23 cellular contexts compared by ENCODE assay signal in the genomic region with DNA sequence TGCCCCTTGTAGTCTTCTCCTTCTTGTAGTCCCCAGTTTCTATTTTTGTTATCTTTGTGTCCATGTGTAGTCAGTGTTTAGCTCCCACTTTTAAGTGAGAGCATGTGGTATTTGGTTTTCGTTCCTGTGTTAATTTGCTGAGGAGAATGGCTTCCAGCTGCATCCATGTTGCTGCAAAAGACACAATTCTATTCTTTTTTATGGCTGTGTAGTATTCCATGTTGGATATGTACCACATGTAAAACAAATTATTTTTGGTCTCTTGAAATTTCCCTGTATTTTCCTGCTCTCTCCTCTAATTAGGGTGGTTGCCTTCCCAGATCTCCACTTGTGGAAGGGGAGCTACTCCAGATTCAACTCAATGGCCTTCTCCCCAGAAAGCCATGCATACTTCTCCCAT.
DNase-seq lines count a peak whose midpoint lies in the region; ATAC-seq, FAIRE-seq and TF ChIP-seq lines count a peak whose summit lies in the region.
"Had no signal": no experiment of that assay in that cellular context is flagged by ENCODE, and none has a peak within 500 bp of the region (broad histone marks: within the 10 kb centered on the region; RNA-seq: fewer than 3 reads in every experiment).

No MANE protein-coding gene starts in this region.

- H3K9me3 ChIP-seq in A549 (peaks cover 17% of the 10 kb centered on the region; the same call in 2 of the 3 replicates), HEK293 (ENCODE audit: control insufficient read depth, insufficient read depth, low read depth, low read length) (no peaks in the 10 kb centered on the region), OCI-LY1 (ENCODE audit: low read length) (no peaks in the 10 kb centered on the region), neural progenitor cell (ENCODE audit: low read depth) (no peaks in the 10 kb centered on the region)
- H3K9me3 ChIP-seq: Caco-2 had no signal

- no peaks in the 10 kb centered on the region for H3K9me3 Mint-ChIP-seq in neural progenitor cell
- peaks cover 2% of the 10 kb centered on the region for H3K9me3 Mint-ChIP-seq in activated CD8-positive, alpha-beta T cell treated with anti-CD3 and anti-CD28 coated beads for 36 hours

- TF ChIP-seq POLR2A in A549 (IDR thresholded peaks at IDR 0.05; ENCODE audit: low read length): no peak

- H3K27me3 Mint-ChIP-seq in neural progenitor cell (ENCODE audit: insufficient read depth, low read depth): no peaks in the 10 kb centered on the region
- H3K27me3 Mint-ChIP-seq in activated CD8-positive, alpha-beta T cell treated with anti-CD3 and anti-CD28 coated beads for 36 hours: peaks cover 4% of the 10 kb centered on the region
- H3K27me3 Mint-ChIP-seq: B cell; CD4-positive, alpha-beta T cell had no signal

- no peak for TF ChIP-seq RAD21 in A549 (conservative IDR thresholded peaks at IDR 0.05 in 1 of 2, IDR thresholded peaks at IDR 0.05 in 1 of 2)

- no peak overlapping the region for H3K4me3 ChIP-seq in A549
- H3K4me3 ChIP-seq in HEK293 (ENCODE audit: low read depth, low read length): no peak overlapping the region
- H3K4me3 ChIP-seq in OCI-LY1 (ENCODE audit: low read depth, low read length, poor library complexity, severe bottlenecking): peak overlapping the region; percentile 74
- H3K4me3 ChIP-seq in neural progenitor cell: no peak overlapping the region
- H3K4me3 ChIP-seq: BLaER1 treated with 17β-estradiol and CSF1 and Interleukin-3, amounts not matched to agents 10 nM and 100 nM had no signal

- no peaks in the 10 kb centered on the region for H4K20me1 ChIP-seq in OCI-LY1 (ENCODE audit: insufficient read depth, low read length)
- no peaks in the 10 kb centered on the region for H4K20me1 ChIP-seq in neural progenitor cell (ENCODE audit: low read depth)
- H4K20me1 ChIP-seq: BLaER1 treated with 17β-estradiol and CSF1 and Interleukin-3, amounts not matched to agents 10 nM and 100 nM had no signal

- H3K36me3 ChIP-seq in HEK293 (ENCODE audit: control insufficient read depth in 2 of 2, insufficient read depth in 1 of 2, low read length in 2 of 2): no peaks in the 10 kb centered on the region
- H3K36me3 ChIP-seq in OCI-LY1 (ENCODE audit: insufficient read depth, low read length): peaks cover 10% of the 10 kb centered on the region
- no peaks in the 10 kb centered on the region for H3K36me3 ChIP-seq in neural progenitor cell
- H3K36me3 ChIP-seq: BLaER1 treated with 17β-estradiol and CSF1 and Interleukin-3, amounts not matched to agents 10 nM and 100 nM had no signal

- H3K9ac ChIP-seq in OCI-LY1 (ENCODE audit: low read length) (no peak overlapping the region), neural progenitor cell (no peak overlapping the region)
- H3K9ac ChIP-seq: BLaER1 treated with 17β-estradiol and CSF1 and Interleukin-3, amounts not matched to agents 10 nM and 100 nM had no signal

- H3K27ac ChIP-seq in A549 (no peak overlapping the region), HEK293 (ENCODE audit: extremely low read depth, low read depth, low read length) (no peak overlapping the region), OCI-LY1 (ENCODE audit: low read depth, low read length, poor library complexity, severe bottlenecking) (peak overlapping the region; percentile 96), neural progenitor cell (no peak overlapping the region)
- H3K27ac ChIP-seq: C4-2B had no signal

- no peak for TF ChIP-seq CTCF in A549 (IDR thresholded peaks at IDR 0.05)
- TF ChIP-seq CTCF in HEK293 (tag by site-specific recombination; IDR thresholded peaks at IDR 0.05): no peak
- TF ChIP-seq CTCF in OCI-LY1 (IDR thresholded peaks at IDR 0.05; ENCODE audit: low read length): no peak
- TF ChIP-seq CTCF in neural progenitor cell (IDR thresholded peaks at IDR 0.05): no peak
- no peak for TF ChIP-seq CTCF in activated CD8-positive, alpha-beta T cell treated with anti-CD3 and anti-CD28 coated beads for 36 hours (IDR thresholded peaks at IDR 0.05)

- H3K4me2 ChIP-seq in A549 (no peak overlapping the region), OCI-LY1 (ENCODE audit: low read length) (peak overlapping the region; percentile 79; the same call in 1 of the 2 replicates), neural progenitor cell (no peak overlapping the region)
- H3K4me2 ChIP-seq: BLaER1 treated with 17β-estradiol and CSF1 and Interleukin-3, amounts not matched to agents 10 nM and 100 nM had no signal

- H3K79me2 ChIP-seq in OCI-LY1 (ENCODE audit: insufficient read depth, low read length) (peaks cover 20% of the 10 kb centered on the region), neural progenitor cell (ENCODE audit: low read depth) (no peaks in the 10 kb centered on the region)

- no peak overlapping the region for H2AFZ ChIP-seq in OCI-LY1 (ENCODE audit: low read length)
- no peak overlapping the region for H2AFZ ChIP-seq in neural progenitor cell (replicated peaks)

- POLR2A ChIA-PET in A549 (lab: Yijun Ruan, JAX) (no interaction called here), HEK293 (lab: Yijun Ruan, JAX) (no interaction called here)
- POLR2A ChIA-PET in activated CD8-positive, alpha-beta T cell treated with anti-CD3 and anti-CD28 coated beads for 36 hours (lab: Charles Lee): no interaction called here

- H3K27me3 ChIP-seq in OCI-LY1 (ENCODE audit: insufficient read depth, low read length) (no peaks in the 10 kb centered on the region), neural progenitor cell (no peaks in the 10 kb centered on the region)
- H3K27me3 ChIP-seq: BLaER1 treated with 17β-estradiol and CSF1 and Interleukin-3, amounts not matched to agents 10 nM and 100 nM had no signal

- H3K27ac Mint-ChIP-seq in neural progenitor cell: no peak overlapping the region
- no peak overlapping the region for H3K27ac Mint-ChIP-seq in activated CD8-positive, alpha-beta T cell treated with anti-CD3 and anti-CD28 coated beads for 36 hours
- H3K27ac Mint-ChIP-seq: B cell; CD4-positive, alpha-beta T cell; CD8-positive, alpha-beta T cell had no signal

- FAIRE-seq in A549 (lab: Jason Lieb, UNC): peak; percentile 32
- FAIRE-seq: A204.1, D721Med, G401.6, GM12891, GM19239 had no signal

- no peak for ATAC-seq in A549
- ATAC-seq in activated CD8-positive, alpha-beta T cell treated with anti-CD3 and anti-CD28 coated beads for 36 hours: no peak
- no peak for ATAC-seq in HG02610 (IDR thresholded peaks at IDR 0.05; ENCODE audit: unreplicated experiment)
- ATAC-seq: CD8-positive, alpha-beta T cell had no signal

- H3K4me1 Mint-ChIP-seq in neural progenitor cell: peaks cover 29% of the 10 kb centered on the region
- H3K4me1 Mint-ChIP-seq in activated CD8-positive, alpha-beta T cell treated with anti-CD3 and anti-CD28 coated beads for 36 hours (ENCODE audit: low read depth): peaks cover 9% of the 10 kb centered on the region

- H3K36me3 Mint-ChIP-seq in neural progenitor cell: no peaks in the 10 kb centered on the region
- H3K36me3 Mint-ChIP-seq in activated CD8-positive, alpha-beta T cell treated with anti-CD3 and anti-CD28 coated beads for 36 hours (ENCODE audit: low read depth): no peaks in the 10 kb centered on the region
- H3K36me3 Mint-ChIP-seq: CD8-positive, alpha-beta T cell had no signal

- peak overlapping the region; percentile 27 for H3K4me3 Mint-ChIP-seq in neural progenitor cell
- H3K4me3 Mint-ChIP-seq in activated CD8-positive, alpha-beta T cell treated with anti-CD3 and anti-CD28 coated beads for 36 hours: no peak overlapping the region
- H3K4me3 Mint-ChIP-seq: B cell; CD4-positive, alpha-beta T cell; CD8-positive, alpha-beta T cell had no signal

- intact Hi-C loops in activated CD8-positive, alpha-beta T cell treated with anti-CD3 and anti-CD28 coated beads for 36 hours (cut with micrococcal nuclease): no loop called here

- WGBS in A549 (ENCODE audit: missing lambda C conversion rate): 2% methylated on average over 1 of the region's 1 CpG

- CTCF ChIA-PET in A549 (lab: Yijun Ruan, JAX): no interaction called here
- CTCF ChIA-PET in HEK293 (lab: Yijun Ruan, JAX): no interaction called here
- CTCF ChIA-PET in activated CD8-positive, alpha-beta T cell treated with anti-CD3 and anti-CD28 coated beads for 36 hours (lab: Charles Lee): no interaction called here

- no peak for DNase-seq in A549 (ENCODE audit: low read depth in 1 of 2, low spot score in 1 of 2)
- DNase-seq in neural progenitor cell (ENCODE audit: low spot score): no peak
- no peak for DNase-seq in activated CD8-positive, alpha-beta T cell treated with anti-CD3 and anti-CD28 coated beads for 36 hours
- DNase-seq in HCEC 1CT: no peak
- DNase-seq: 8988T; AML-193; Caco-2; Calu3; CD4-positive, alpha-beta T cell; CD8-positive, alpha-beta T cell; DMS79 treated with DMSO at 0.1 percent for 48 hours; GF-D8 had no signal

- H3F3A ChIP-seq in OCI-LY1 (ENCODE audit: insufficient read depth, low read length) (no peaks in the 10 kb centered on the region), neural progenitor cell (ENCODE audit: low read depth) (peaks cover 3% of the 10 kb centered on the region)

- TF ChIP-seq EP300 in A549 (IDR thresholded peaks at IDR 0.05): no peak

- no peaks in the 10 kb centered on the region for H3K9me2 ChIP-seq in OCI-LY1 (ENCODE audit: low read depth, low read length)

- H3K4me1 ChIP-seq in A549 (no peaks in the 10 kb centered on the region), HEK293 (ENCODE audit: control insufficient read depth, insufficient read depth, low read length) (peaks cover 28% of the 10 kb centered on the region), OCI-LY1 (ENCODE audit: insufficient read depth, low read length, severe bottlenecking) (peaks cover 76% of the 10 kb centered on the region), neural progenitor cell (peaks cover 23% of the 10 kb centered on the region)
- H3K4me1 ChIP-seq: Caco-2 had no signal

TF ChIP-seq in A549, 52 proteins besides CTCF, POLR2A, EP300 and RAD21 (continues in another document):
- TF ChIP-seq, protein P1, sequence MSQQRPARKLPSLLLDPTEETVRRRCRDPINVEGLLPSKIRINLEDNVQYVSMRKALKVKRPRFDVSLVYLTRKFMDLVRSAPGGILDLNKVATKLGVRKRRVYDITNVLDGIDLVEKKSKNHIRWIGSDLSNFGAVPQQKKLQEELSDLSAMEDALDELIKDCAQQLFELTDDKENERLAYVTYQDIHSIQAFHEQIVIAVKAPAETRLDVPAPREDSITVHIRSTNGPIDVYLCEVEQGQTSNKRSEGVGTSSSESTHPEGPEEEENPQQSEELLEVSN (IDR thresholded peaks at IDR 0.05; ENCODE audit: borderline replicate concordance, low read depth): no peak
- no peak for TF ChIP-seq NFE2L2 (conservative IDR thresholded peaks at IDR 0.05; ENCODE audit: low read length)
- no peak for TF ChIP-seq MYC (IDR thresholded peaks at IDR 0.05; ENCODE audit: borderline replicate concordance, low read length)
